Comparison of ENCODE assay signal across 14 cellular contexts in genomic region chr5:109450129-109450877, GRCh38. TPM values are rescaled to one million over a fixed set of nuclear protein-coding genes. Genes with fewer than 3 reads are reported as not detected.
DNase-seq lines count a peak whose midpoint lies in the region; ATAC-seq and TF ChIP-seq lines count a peak whose summit lies in the region.
"Had no signal": no experiment of that assay in that cellular context is flagged by ENCODE, and none has a peak within 500 bp of the region (broad histone marks: within the 10 kb centered on the region; RNA-seq: fewer than 3 reads in every experiment).

No MANE protein-coding gene starts in this region.

- CTCF ChIA-PET in CD8-positive, alpha-beta T cell (lab: Charles Lee), result no interaction called here
- CTCF ChIA-PET in activated CD8-positive, alpha-beta T cell treated with anti-CD3 and anti-CD28 coated beads for 36 hours (lab: Charles Lee), result no interaction called here

- no peaks in the 10 kb centered on the region for H3K9me3 Mint-ChIP-seq in CD8-positive, alpha-beta T cell
- no peaks in the 10 kb centered on the region for H3K9me3 Mint-ChIP-seq in activated CD8-positive, alpha-beta T cell treated with anti-CD3 and anti-CD28 coated beads for 36 hours
- H3K9me3 Mint-ChIP-seq: HFFc6 had no signal

- H3K4me1 Mint-ChIP-seq in CD8-positive, alpha-beta T cell (ENCODE audit: low read depth), result no peaks in the 10 kb centered on the region
- peaks cover 3% of the 10 kb centered on the region for H3K4me1 Mint-ChIP-seq in activated CD8-positive, alpha-beta T cell treated with anti-CD3 and anti-CD28 coated beads for 36 hours (ENCODE audit: low read depth)

- no peak for TF ChIP-seq CTCF in osteoblast (IDR thresholded peaks at IDR 0.05; ENCODE audit: extremely low read depth, low read depth, low read length)
- TF ChIP-seq CTCF in CD8-positive, alpha-beta T cell (IDR thresholded peaks at IDR 0.05), result no peak
- TF ChIP-seq CTCF in activated CD8-positive, alpha-beta T cell treated with anti-CD3 and anti-CD28 coated beads for 36 hours (IDR thresholded peaks at IDR 0.05), result no peak

- H3K4me2 ChIP-seq in osteoblast (ENCODE audit: insufficient read depth, low read length), result no peak overlapping the region
- H3K4me2 ChIP-seq: BLaER1 treated with 17β-estradiol and CSF1 and Interleukin-3, amounts not matched to agents 10 nM and 100 nM had no signal

- H3K27me3 ChIP-seq in osteoblast (ENCODE audit: insufficient read depth, low read length), result no peaks in the 10 kb centered on the region
- no peaks in the 10 kb centered on the region for H3K27me3 ChIP-seq in CD8-positive, alpha-beta T cell (ENCODE audit: insufficient read depth, low read length)
- H3K27me3 ChIP-seq: BLaER1 treated with 17β-estradiol and CSF1 and Interleukin-3, amounts not matched to agents 10 nM and 100 nM; upper lobe of left lung had no signal

- H3K4me3 ChIP-seq in osteoblast (ENCODE audit: insufficient read depth, low read length), result no peak overlapping the region
- H3K4me3 ChIP-seq in CD8-positive, alpha-beta T cell (ENCODE audit: low read depth, low read length), result no peak overlapping the region
- H3K4me3 ChIP-seq: BLaER1 treated with 17β-estradiol and CSF1 and Interleukin-3, amounts not matched to agents 10 nM and 100 nM; upper lobe of left lung had no signal

- no peak overlapping the region for H3K4me3 Mint-ChIP-seq in CD8-positive, alpha-beta T cell
- no peak overlapping the region for H3K4me3 Mint-ChIP-seq in activated CD8-positive, alpha-beta T cell treated with anti-CD3 and anti-CD28 coated beads for 36 hours
- H3K4me3 Mint-ChIP-seq: activated naive CD8-positive, alpha-beta T cell; HFFc6 had no signal

- DNase-seq in astrocyte of the hippocampus (ENCODE audit: low read depth, low spot score) (peak; percentile 5), osteoblast (ENCODE audit: insufficient read length, low spot score, missing footprints) (no peak), kidney tubule cell (ENCODE audit: low spot score) (no peak)
- DNase-seq in CD8-positive, alpha-beta T cell, result no peak
- no peak for DNase-seq in activated CD8-positive, alpha-beta T cell treated with anti-CD3 and anti-CD28 coated beads for 36 hours
- DNase-seq: activated CD4-positive, CD25-positive, alpha-beta regulatory T cell; activated CD8-positive, alpha-beta memory T cell treated with anti-CD3 and anti-CD28 coated beads, Interleukin-2, amount 50 U/mL, for 4 hours; HFFc6; NCI-H1417 treated with DMSO at 0.1 percent for 48 hours; upper lobe of left lung had no signal

- no peak overlapping the region for H3K27ac ChIP-seq in osteoblast (ENCODE audit: low read depth, low read length)
- H3K27ac ChIP-seq in CD8-positive, alpha-beta T cell (ENCODE audit: low read depth, low read length), result no peak overlapping the region
- H3K27ac ChIP-seq: BLaER1 treated with 17β-estradiol and CSF1 and Interleukin-3, amounts not matched to agents 10 nM and 100 nM; upper lobe of left lung had no signal

- H3K9me3 ChIP-seq in osteoblast (ENCODE audit: low read depth, low read length), result no peaks in the 10 kb centered on the region
- H3K9me3 ChIP-seq in CD8-positive, alpha-beta T cell (ENCODE audit: low read length), result no peaks in the 10 kb centered on the region
- H3K9me3 ChIP-seq: BLaER1 treated with 17β-estradiol and CSF1 and Interleukin-3, amounts not matched to agents 10 nM and 100 nM; upper lobe of left lung had no signal

- POLR2A ChIA-PET in CD8-positive, alpha-beta T cell (lab: Charles Lee), result no interaction called here
- POLR2A ChIA-PET in activated CD8-positive, alpha-beta T cell treated with anti-CD3 and anti-CD28 coated beads for 36 hours (lab: Charles Lee), result no interaction called here

- H3K27me3 Mint-ChIP-seq in CD8-positive, alpha-beta T cell (ENCODE audit: low read depth), result peaks cover 4% of the 10 kb centered on the region
- H3K27me3 Mint-ChIP-seq in activated CD8-positive, alpha-beta T cell treated with anti-CD3 and anti-CD28 coated beads for 36 hours, result no peaks in the 10 kb centered on the region
- H3K27me3 Mint-ChIP-seq: activated naive CD8-positive, alpha-beta T cell had no signal

- intact Hi-C loops in CD8-positive, alpha-beta T cell (cut with DNase I, micrococcal nuclease), result no loop called here
- intact Hi-C loops in activated CD8-positive, alpha-beta T cell treated with anti-CD3 and anti-CD28 coated beads for 36 hours (cut with micrococcal nuclease), result no loop called here

- no peaks in the 10 kb centered on the region for H3K79me2 ChIP-seq in osteoblast (ENCODE audit: insufficient read depth, low read length)

- peaks cover 12% of the 10 kb centered on the region for H3K4me1 ChIP-seq in osteoblast (ENCODE audit: insufficient read depth, low read length)
- H3K4me1 ChIP-seq in CD8-positive, alpha-beta T cell (ENCODE audit: insufficient read depth, low read length), result no peaks in the 10 kb centered on the region
- H3K4me1 ChIP-seq: BLaER1 treated with 17β-estradiol and CSF1 and Interleukin-3, amounts not matched to agents 10 nM and 100 nM had no signal

- H3K27ac Mint-ChIP-seq in CD8-positive, alpha-beta T cell, result no peak overlapping the region
- no peak overlapping the region for H3K27ac Mint-ChIP-seq in activated CD8-positive, alpha-beta T cell treated with anti-CD3 and anti-CD28 coated beads for 36 hours
- H3K27ac Mint-ChIP-seq: activated naive CD8-positive, alpha-beta T cell; HFFc6 had no signal

- H3K36me3 Mint-ChIP-seq in CD8-positive, alpha-beta T cell, result no peaks in the 10 kb centered on the region
- H3K36me3 Mint-ChIP-seq in activated CD8-positive, alpha-beta T cell treated with anti-CD3 and anti-CD28 coated beads for 36 hours (ENCODE audit: low read depth), result no peaks in the 10 kb centered on the region
- H3K36me3 Mint-ChIP-seq: activated naive CD8-positive, alpha-beta T cell had no signal

- H3K36me3 ChIP-seq in osteoblast (ENCODE audit: insufficient read depth, low read length), result no peaks in the 10 kb centered on the region
- H3K36me3 ChIP-seq in CD8-positive, alpha-beta T cell (ENCODE audit: insufficient read depth, low read length), result no peaks in the 10 kb centered on the region
- H3K36me3 ChIP-seq: BLaER1 treated with 17β-estradiol and CSF1 and Interleukin-3, amounts not matched to agents 10 nM and 100 nM; upper lobe of left lung had no signal

- peak overlapping the region; percentile 23 for H2AFZ ChIP-seq in osteoblast (ENCODE audit: low read length)

- no peaks in the 10 kb centered on the region for H4K20me1 ChIP-seq in osteoblast (ENCODE audit: insufficient read depth, low read length)
- H4K20me1 ChIP-seq: BLaER1 treated with 17β-estradiol and CSF1 and Interleukin-3, amounts not matched to agents 10 nM and 100 nM had no signal

- peak; percentile 75 for ATAC-seq in GM19328 (IDR thresholded peaks at IDR 0.05; ENCODE audit: unreplicated experiment)
- peak; percentile 53 for ATAC-seq in HG02981 (IDR thresholded peaks at IDR 0.05; ENCODE audit: unreplicated experiment)
- ATAC-seq in CD8-positive, alpha-beta T cell, result no peak
- ATAC-seq in activated CD8-positive, alpha-beta T cell treated with anti-CD3 and anti-CD28 coated beads for 36 hours, result no peak

RNA-seq across cellular contexts. Expression of gene PJA2, which starts 40.5 kb away (rescaled TPM):
- 84.0 and 101 TPM in 2 replicates for total RNA-seq in osteoblast
- 10 to 100 TPM; 89.3 to 94.4 TPM for total RNA-seq in CD8-positive, alpha-beta T cell
- total RNA-seq in activated CD8-positive, alpha-beta T cell treated with anti-CD3 and anti-CD28 coated beads for 36 hours, result 10 to 100 TPM; 65.2 to 67.4 TPM

Comparison
In these comparisons a context has a peak if more than half of its experiments do, and no peak if none do; other contexts are left out.
1. ATAC-seq: peak in GM19328 (single experiment) and HG02981 (single experiment); none in CD8-positive, alpha-beta T cell (single experiment) and activated CD8-positive, alpha-beta T cell treated with anti-CD3 and anti-CD28 coated beads for 36 hours (single experiment).